Comparison of ENCODE assay signal across 8 cellular contexts in the genomic region with DNA sequence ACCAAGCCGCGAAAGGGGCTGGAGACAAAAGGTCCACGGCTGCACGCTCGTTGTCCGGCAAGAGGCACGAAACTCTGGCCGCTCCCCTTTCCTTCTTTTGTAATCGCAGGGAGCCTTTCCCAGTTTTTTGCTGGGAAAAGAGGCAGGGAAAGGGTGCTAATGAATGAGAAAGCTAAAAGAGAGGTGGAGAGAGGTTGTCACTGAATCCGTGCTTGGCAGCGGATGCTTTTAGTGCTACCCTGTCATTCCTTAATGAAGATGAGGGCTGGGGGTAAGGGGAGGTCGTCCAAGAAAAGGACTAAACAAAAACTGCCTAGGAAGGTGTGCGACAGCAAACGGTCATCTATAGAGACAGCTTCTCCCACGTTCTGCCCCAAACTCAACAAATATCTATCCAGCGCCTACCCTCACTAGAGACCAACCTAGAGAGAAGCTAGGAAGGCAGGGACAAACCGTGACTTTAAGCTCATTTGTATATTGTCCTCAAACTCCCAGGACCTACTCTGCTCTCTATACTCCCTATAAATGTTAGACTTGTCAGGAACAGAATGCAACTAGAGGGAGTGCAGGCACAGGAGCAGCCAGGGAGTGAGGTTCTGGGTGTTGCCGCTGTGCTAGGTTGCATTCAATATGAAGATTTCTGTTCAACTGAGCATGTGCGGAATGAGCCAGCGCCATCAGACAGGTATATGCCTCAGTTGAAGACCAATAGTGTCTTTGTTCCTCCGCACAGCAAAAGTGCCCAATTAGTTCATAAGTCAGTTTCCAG. TPM values are rescaled to one million over a fixed set of nuclear protein-coding genes. Genes with fewer than 3 reads are reported as not detected.
DNase-seq lines count a peak whose midpoint lies in the region; ATAC-seq, FAIRE-seq and TF ChIP-seq lines count a peak whose summit lies in the region.

No MANE protein-coding gene starts in this region.

- peaks cover 0 to 8% (median 5%) of the 10 kb centered on the region in 11 experiments; a peak in 7 of 22 replicates for H3K9me3 ChIP-seq in BLaER1 treated with 17β-estradiol and CSF1 and Interleukin-3, amounts not matched to agents 10 nM and 100 nM (replicated peaks in 1 of 11)
- no peaks in the 10 kb centered on the region for H3K9me3 ChIP-seq in PC-3 (ENCODE audit: low read length)
- H3K9me3 ChIP-seq in astrocyte (ENCODE audit: insufficient read depth, low read depth, low read length), result no peaks in the 10 kb centered on the region
- H3K9me3 ChIP-seq in iPS DF 6.9 (ENCODE audit: control insufficient read depth, insufficient read depth, low read length), result no peaks in the 10 kb centered on the region

- H3K27ac Mint-ChIP-seq in astrocyte (ENCODE audit: unreplicated experiment), result peak overlapping the region; percentile 86

- peak; percentile 20 for FAIRE-seq in astrocyte (lab: Jason Lieb, UNC)

- POLR2A ChIA-PET in PC-3 (lab: Charles Lee; ENCODE audit: unreplicated experiment), result interaction anchor here (0.5 kb wide), 1 partner anchor 132 kb away, joined by 4 read pairs; no protein-coding TSS in a partner anchor

- no CpG with 5 or more reads among the region's 21 CpGs for WGBS in iPS DF 6.9 (ENCODE audit: insufficient coverage, insufficient read length)

- H2AFZ ChIP-seq in PC-3 (ENCODE audit: low read length) (peak overlapping the region; percentile 100), astrocyte (ENCODE audit: low read depth, low read length) (peak overlapping the region; percentile 83)

- TF ChIP-seq CTCF in PC-3 (conservative IDR thresholded peaks at IDR 0.05; ENCODE audit: low read depth, low read length), result no peak
- TF ChIP-seq CTCF in astrocyte (IDR thresholded peaks at IDR 0.05; ENCODE audit: insufficient read depth, low read depth, low read length), result no peak

- H3K9ac ChIP-seq in BLaER1 treated with 17β-estradiol and CSF1 and Interleukin-3, amounts not matched to agents 10 nM and 100 nM, result peak overlapping the region; percentile 81 to 91 (median 86)
- H3K9ac ChIP-seq in PC-3 (ENCODE audit: low read length) (peak overlapping the region; percentile 87), astrocyte (ENCODE audit: low read length) (peak overlapping the region; percentile 88), rectal smooth muscle tissue (ENCODE audit: low read length) (peak overlapping the region; percentile 57)

- no peaks in the 10 kb centered on the region for H3K36me3 ChIP-seq in BLaER1 treated with 17β-estradiol and CSF1 and Interleukin-3, amounts not matched to agents 10 nM and 100 nM
- H3K36me3 ChIP-seq in PC-3 (ENCODE audit: low read depth, low read length) (no peaks in the 10 kb centered on the region), astrocyte (ENCODE audit: insufficient read depth, low read length) (no peaks in the 10 kb centered on the region), iPS DF 6.9 (ENCODE audit: control insufficient read depth, insufficient read depth, low read length) (no peaks in the 10 kb centered on the region), rectal smooth muscle tissue (ENCODE audit: control insufficient read depth, insufficient read depth, low read length) (no peaks in the 10 kb centered on the region)

- H3K27ac ChIP-seq in BLaER1 treated with 17β-estradiol and CSF1 and Interleukin-3, amounts not matched to agents 10 nM and 100 nM, result peak overlapping the region in 10 of 11 experiments; percentile 27 to 89 (median 84); a peak in 18 of 22 replicates
- H3K27ac ChIP-seq in PC-3 (ENCODE audit: low read length) (peak overlapping the region; percentile 56), astrocyte (ENCODE audit: low read depth, low read length) (peak overlapping the region; percentile 73), iPS DF 6.9 (ENCODE audit: low read length) (no peak overlapping the region), rectal smooth muscle tissue (ENCODE audit: low read depth, low read length) (peak overlapping the region; percentile 78)

- H3F3A ChIP-seq in PC-3 (ENCODE audit: low read length, unreplicated experiment), result no peaks in the 10 kb centered on the region

- peaks cover 0 to 26% (median 0%) of the 10 kb centered on the region in 11 experiments; a peak in 8 of 22 replicates for H4K20me1 ChIP-seq in BLaER1 treated with 17β-estradiol and CSF1 and Interleukin-3, amounts not matched to agents 10 nM and 100 nM
- H4K20me1 ChIP-seq in PC-3 (ENCODE audit: low read length) (no peaks in the 10 kb centered on the region), astrocyte (ENCODE audit: insufficient read depth, low read length) (peaks cover 12% of the 10 kb centered on the region)

- intact Hi-C loops in PC-3 (cut with micrococcal nuclease), result loop anchor here (1.0 to 5.0 kb wide), 2 partner anchors 145 to 162 kb away; no protein-coding TSS in a partner anchor

- H3K4me1 Mint-ChIP-seq in astrocyte (ENCODE audit: low read depth, unreplicated experiment), result peaks cover 6% of the 10 kb centered on the region

- no peaks in the 10 kb centered on the region for H3K9me2 ChIP-seq in PC-3 (replicated peaks; ENCODE audit: low read length)

- ATAC-seq in HG02885 (IDR thresholded peaks at IDR 0.05; ENCODE audit: poor library complexity, unreplicated experiment) (peak; percentile 23), PC-3 (peak; percentile 50)

- peak overlapping the region; percentile 84 for H3K4me3 Mint-ChIP-seq in astrocyte (ENCODE audit: unreplicated experiment)

- H3K27me3 Mint-ChIP-seq in astrocyte (ENCODE audit: low read depth, unreplicated experiment), result no peaks in the 10 kb centered on the region

- H3K4me3 ChIP-seq in BLaER1 treated with 17β-estradiol and CSF1 and Interleukin-3, amounts not matched to agents 10 nM and 100 nM, result peak overlapping the region; percentile 66 to 82 (median 74)
- H3K4me3 ChIP-seq in PC-3 (ENCODE audit: low read length) (peak overlapping the region; percentile 73), astrocyte (ENCODE audit: insufficient read depth, low read depth, low read length) (peak overlapping the region; percentile 81), iPS DF 6.9 (ENCODE audit: low read length) (peak overlapping the region; percentile 74; the same call in 1 of the 2 replicates), rectal smooth muscle tissue (ENCODE audit: low read length) (peak overlapping the region; percentile 73)

- H3K4me1 ChIP-seq in BLaER1 treated with 17β-estradiol and CSF1 and Interleukin-3, amounts not matched to agents 10 nM and 100 nM, result peaks cover 0 to 10% (median 0%) of the 10 kb centered on the region in 10 experiments; a peak in 1 of 20 replicates
- H3K4me1 ChIP-seq in PC-3 (ENCODE audit: insufficient read depth, low read length) (no peaks in the 10 kb centered on the region; the same call in 1 of the 2 replicates), astrocyte (ENCODE audit: insufficient read depth, low read length) (no peaks in the 10 kb centered on the region), iPS DF 6.9 (ENCODE audit: control insufficient read depth, insufficient read depth, low read length) (no peaks in the 10 kb centered on the region), rectal smooth muscle tissue (ENCODE audit: control insufficient read depth, insufficient read depth, low read length) (no peaks in the 10 kb centered on the region)

- BruUV-seq in PC-3 (replicated peaks; lab: Mats Ljungman, UMichigan), result no TSS peak

- H3K4me2 ChIP-seq in BLaER1 treated with 17β-estradiol and CSF1 and Interleukin-3, amounts not matched to agents 10 nM and 100 nM, result peak overlapping the region; percentile 49 to 82 (median 76)
- peak overlapping the region; percentile 88 for H3K4me2 ChIP-seq in PC-3 (ENCODE audit: low read length)
- H3K4me2 ChIP-seq in astrocyte (ENCODE audit: low read length), result peak overlapping the region; percentile 98

- H3K27me3 ChIP-seq in BLaER1 treated with 17β-estradiol and CSF1 and Interleukin-3, amounts not matched to agents 10 nM and 100 nM, result peaks cover 76 to 90% (median 87%) of the 10 kb centered on the region in 11 experiments
- H3K27me3 ChIP-seq in PC-3 (ENCODE audit: low read length), result no peaks in the 10 kb centered on the region
- H3K27me3 ChIP-seq in astrocyte (ENCODE audit: insufficient read depth, low read length), result no peaks in the 10 kb centered on the region
- H3K27me3 ChIP-seq in iPS DF 6.9 (ENCODE audit: control insufficient read depth, insufficient read depth, low read length), result no peaks in the 10 kb centered on the region
- H3K27me3 ChIP-seq in rectal smooth muscle tissue (ENCODE audit: control insufficient read depth, insufficient read depth, low read length), result no peaks in the 10 kb centered on the region

- DNase-seq in PC-3 (peak; percentile 61), astrocyte (ENCODE audit: low read depth) (peak; percentile 39), iPS DF 6.9 (ENCODE audit: low read depth, low spot score) (no peak), SIG-M5 (lab: John Stamatoyannopoulos, UW) (no peak)
- no peak for DNase-seq in activated CD8-positive, alpha-beta memory T cell treated with anti-CD3 and anti-CD28 coated beads, Interleukin-2, amount 50 U/mL, for 48 hours

- CTCF ChIA-PET in PC-3 (lab: Charles Lee), result interaction anchor here (1.5 kb wide), 1 partner anchor 143 kb away, joined by 6 read pairs; no protein-coding TSS in a partner anchor

- H3K79me2 ChIP-seq in PC-3 (ENCODE audit: low read length), result peaks cover 37% of the 10 kb centered on the region
- H3K79me2 ChIP-seq in astrocyte (ENCODE audit: insufficient read depth, low read length), result peaks cover 34% of the 10 kb centered on the region

- H3K36me3 Mint-ChIP-seq in astrocyte (ENCODE audit: low read depth, unreplicated experiment), result no peaks in the 10 kb centered on the region

- H3K9me3 Mint-ChIP-seq in astrocyte (ENCODE audit: unreplicated experiment), result no peaks in the 10 kb centered on the region

RNA-seq across cellular contexts. Expression of a gene that starts 0.8 kb away (rescaled TPM):
- total RNA-seq in PC-3 (2014; rRNA removed) (21.4 and 24.8 TPM in 2 replicates), astrocyte (91.5 and 99.3 TPM in 2 replicates)

Comparison
In these comparisons a context has a peak if more than half of its experiments do, and no peak if none do; other contexts are left out.
1. DNase-seq: peak in PC-3 (single experiment) and astrocyte (single experiment); none in iPS DF 6.9 (single experiment), SIG-M5 (single experiment) and activated CD8-positive, alpha-beta memory T cell treated with anti-CD3 and anti-CD28 coated beads, Interleukin-2, amount 50 U/mL, for 48 hours (single experiment).
2. Peak in every context shown above with its lines, with median percentiles within 50 percentile points of each other: H3K4me2 ChIP-seq, H3K4me3 ChIP-seq and H3K9ac ChIP-seq.